In the genomic region with DNA sequence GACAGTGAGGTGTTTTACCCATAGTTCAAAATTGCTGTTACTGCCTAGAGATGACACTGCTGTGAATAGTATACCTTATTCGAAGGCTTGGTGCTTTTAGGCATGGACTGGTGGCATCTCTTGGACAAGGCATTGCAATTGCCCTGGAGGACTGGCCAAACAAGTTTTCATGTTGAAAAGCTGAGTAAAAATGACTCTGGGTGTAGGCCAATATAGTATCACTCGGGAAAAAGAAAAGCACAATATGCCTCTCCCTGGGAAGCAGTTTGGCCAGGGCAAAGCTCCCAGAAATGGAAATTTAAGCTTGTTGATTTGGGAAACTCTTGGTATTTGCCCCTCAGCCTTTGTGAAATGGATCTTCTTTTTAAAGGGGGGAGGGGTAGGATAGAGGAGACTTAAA, we compare ENCODE assay signal across 13 cellular contexts.
DNase-seq lines count a peak whose midpoint lies in the region; TF ChIP-seq lines count a peak whose summit lies in the region.
"Had no signal": no experiment of that assay in that cellular context is flagged by ENCODE, and none has a peak within 500 bp of the region (broad histone marks: within the 10 kb centered on the region; RNA-seq: fewer than 3 reads in every experiment).

No MANE protein-coding gene starts in this region.

- H3K27ac ChIP-seq in RWPE1, result no peak overlapping the region
- no peak overlapping the region for H3K27ac ChIP-seq in parathyroid adenoma

- peaks cover 49% of the 10 kb centered on the region for H3K4me1 Mint-ChIP-seq in activated naive CD4-positive, alpha-beta T cell treated with anti-CD3 and anti-CD28 coated beads, Interleukin-2, amount 10 ng/mL, durations not matched to agents 7 days and 5 days

- H3K27me3 ChIP-seq in parathyroid adenoma (ENCODE audit: control insufficient read depth, insufficient read depth, low read length), result no peaks in the 10 kb centered on the region
- H3K27me3 ChIP-seq: ovary had no signal

- no peak overlapping the region for H3K9ac ChIP-seq in parathyroid adenoma

- POLR2A ChIA-PET in RWPE1 (lab: Yijun Ruan, JAX; ENCODE audit: low non-redundant PET), result no interaction called here

- H3K27ac Mint-ChIP-seq in activated naive CD4-positive, alpha-beta T cell treated with anti-CD3 and anti-CD28 coated beads, Interleukin-2, amount 10 ng/mL, durations not matched to agents 7 days and 5 days, result peak overlapping the region; percentile 84

- peaks cover 27% of the 10 kb centered on the region for H3K36me3 Mint-ChIP-seq in activated naive CD4-positive, alpha-beta T cell treated with anti-CD3 and anti-CD28 coated beads, Interleukin-2, amount 10 ng/mL, durations not matched to agents 7 days and 5 days

- peak overlapping the region; percentile 10 for H3K4me2 ChIP-seq in parathyroid adenoma (ENCODE audit: low read length)

- H3K27me3 Mint-ChIP-seq in activated naive CD4-positive, alpha-beta T cell treated with anti-CD3 and anti-CD28 coated beads, Interleukin-2, amount 10 ng/mL, durations not matched to agents 7 days and 5 days, result no peaks in the 10 kb centered on the region

- no peak overlapping the region for H2AFZ ChIP-seq in parathyroid adenoma

- H3K36me3 ChIP-seq in parathyroid adenoma (ENCODE audit: control insufficient read depth, insufficient read depth, low read length), result no peaks in the 10 kb centered on the region
- H3K36me3 ChIP-seq: ovary had no signal

- H3K4me3 Mint-ChIP-seq in activated naive CD4-positive, alpha-beta T cell treated with anti-CD3 and anti-CD28 coated beads, Interleukin-2, amount 10 ng/mL, durations not matched to agents 7 days and 5 days, result no peak overlapping the region

- peaks cover 14% of the 10 kb centered on the region for H3K79me2 ChIP-seq in parathyroid adenoma

- no peaks in the 10 kb centered on the region for H3K9me3 Mint-ChIP-seq in activated naive CD4-positive, alpha-beta T cell treated with anti-CD3 and anti-CD28 coated beads, Interleukin-2, amount 10 ng/mL, durations not matched to agents 7 days and 5 days
- H3K9me3 Mint-ChIP-seq: activated T-helper 1 cell treated with anti-CD3 and anti-CD28 coated beads, Interleukin-12 subunit alpha, Interleukin-12 subunit beta, Interleukin-2, Interleukin-4 antibody, amounts not matched to agents 30 ng/mL and 10 ng/mL and 1 ng/mL, durations not matched to agents 14 hours and 24 hours and 36 hours had no signal

- CTCF ChIA-PET in activated naive CD4-positive, alpha-beta T cell treated with anti-CD3 and anti-CD28 coated beads, Interleukin-2, amount 10 ng/mL, durations not matched to agents 7 days and 5 days (lab: Charles Lee), result interaction anchor here (0.5 kb wide), 1 partner anchor 560 kb away, joined by 3 read pairs; no protein-coding TSS in a partner anchor
- CTCF ChIA-PET in RWPE1 (lab: Yijun Ruan, JAX), result interaction anchor here (0.6 kb wide), 1 partner anchor 12 kb away, joined by 3 read pairs; no protein-coding TSS in a partner anchor

- no peaks in the 10 kb centered on the region for H3K9me3 ChIP-seq in parathyroid adenoma (ENCODE audit: control insufficient read depth, low read length)
- H3K9me3 ChIP-seq: ovary had no signal

- H3K4me3 ChIP-seq in parathyroid adenoma (ENCODE audit: low read depth, low read length), result no peak overlapping the region
- H3K4me3 ChIP-seq: ovary had no signal

- DNase-seq in activated naive CD4-positive, alpha-beta T cell treated with anti-CD3 and anti-CD28 coated beads, Interleukin-2, amount 10 ng/mL, durations not matched to agents 7 days and 5 days, result no peak
- no peak for DNase-seq in activated naive CD4-positive, alpha-beta T cell (lab: John Stamatoyannopoulos, UW)
- DNase-seq in RWPE1 (ENCODE audit: low spot score) (peak; percentile 20), fibroblast of gingiva (ENCODE audit: low read depth) (peak; percentile 38), NCI-H2107 treated with DMSO at 0.1 percent for 48 hours (lab: John Stamatoyannopoulos, UW; ENCODE audit: unreplicated experiment) (no peak), DMS79 treated with DMSO at 0.1 percent for 48 hours (lab: John Stamatoyannopoulos, UW) (no peak), NCI-H146 (lab: John Stamatoyannopoulos, UW) (no peak)
- DNase-seq: activated CD4-positive, CD25-positive, alpha-beta regulatory T cell treated with anti-CD3 and anti-CD28 coated beads, Interleukin-2, amount 50 U/mL, for 72 hours; effector CD4-positive, alpha-beta T cell; OCI-M1; ovary had no signal

- TF ChIP-seq CTCF in RWPE1 (conservative IDR thresholded peaks at IDR 0.05; ENCODE audit: low read depth) (no peak), parathyroid adenoma (IDR thresholded peaks at IDR 0.05) (no peak)

- peaks cover 3% of the 10 kb centered on the region for H3K4me1 ChIP-seq in parathyroid adenoma

Comparison
In these comparisons a context has a peak if more than half of its experiments do, and no peak if none do; other contexts are left out.
1. DNase-seq: peak in RWPE1 (single experiment) and fibroblast of gingiva (single experiment); none in activated naive CD4-positive, alpha-beta T cell treated with anti-CD3 and anti-CD28 coated beads, Interleukin-2, amount 10 ng/mL, durations not matched to agents 7 days and 5 days (single experiment), activated naive CD4-positive, alpha-beta T cell (0 of 4), NCI-H2107 treated with DMSO at 0.1 percent for 48 hours (single experiment), DMS79 treated with DMSO at 0.1 percent for 48 hours (single experiment) and NCI-H146 (single experiment).